1 cellular context compared by ENCODE assay signal in the genomic region with DNA sequence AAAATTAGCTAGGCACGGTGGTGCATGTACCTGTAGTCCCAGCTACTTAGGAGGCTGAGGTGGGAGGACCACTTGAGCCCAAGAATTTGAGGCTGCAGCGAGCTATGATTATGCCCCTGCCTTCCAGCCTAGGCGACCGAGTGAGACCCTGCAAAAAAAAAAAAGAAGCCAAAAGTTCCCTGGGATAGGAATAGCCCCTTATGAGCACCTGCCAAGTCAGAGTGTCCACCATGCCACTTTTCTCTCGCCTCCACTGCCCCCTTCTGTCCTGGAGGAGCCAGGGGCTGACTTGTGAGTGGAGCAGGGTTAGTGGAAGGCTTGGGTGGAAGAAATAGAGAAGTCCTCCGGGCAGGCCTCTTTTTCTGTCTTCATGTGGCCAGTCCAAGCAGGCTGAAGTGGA.
TF ChIP-seq lines count a peak whose summit lies in the region.

No MANE protein-coding gene starts in this region.

TF ChIP-seq in WTC11, 78 proteins besides CTCF, POLR2A, EP300 and RAD21 (continued from another document):
- TF ChIP-seq, protein P1, sequence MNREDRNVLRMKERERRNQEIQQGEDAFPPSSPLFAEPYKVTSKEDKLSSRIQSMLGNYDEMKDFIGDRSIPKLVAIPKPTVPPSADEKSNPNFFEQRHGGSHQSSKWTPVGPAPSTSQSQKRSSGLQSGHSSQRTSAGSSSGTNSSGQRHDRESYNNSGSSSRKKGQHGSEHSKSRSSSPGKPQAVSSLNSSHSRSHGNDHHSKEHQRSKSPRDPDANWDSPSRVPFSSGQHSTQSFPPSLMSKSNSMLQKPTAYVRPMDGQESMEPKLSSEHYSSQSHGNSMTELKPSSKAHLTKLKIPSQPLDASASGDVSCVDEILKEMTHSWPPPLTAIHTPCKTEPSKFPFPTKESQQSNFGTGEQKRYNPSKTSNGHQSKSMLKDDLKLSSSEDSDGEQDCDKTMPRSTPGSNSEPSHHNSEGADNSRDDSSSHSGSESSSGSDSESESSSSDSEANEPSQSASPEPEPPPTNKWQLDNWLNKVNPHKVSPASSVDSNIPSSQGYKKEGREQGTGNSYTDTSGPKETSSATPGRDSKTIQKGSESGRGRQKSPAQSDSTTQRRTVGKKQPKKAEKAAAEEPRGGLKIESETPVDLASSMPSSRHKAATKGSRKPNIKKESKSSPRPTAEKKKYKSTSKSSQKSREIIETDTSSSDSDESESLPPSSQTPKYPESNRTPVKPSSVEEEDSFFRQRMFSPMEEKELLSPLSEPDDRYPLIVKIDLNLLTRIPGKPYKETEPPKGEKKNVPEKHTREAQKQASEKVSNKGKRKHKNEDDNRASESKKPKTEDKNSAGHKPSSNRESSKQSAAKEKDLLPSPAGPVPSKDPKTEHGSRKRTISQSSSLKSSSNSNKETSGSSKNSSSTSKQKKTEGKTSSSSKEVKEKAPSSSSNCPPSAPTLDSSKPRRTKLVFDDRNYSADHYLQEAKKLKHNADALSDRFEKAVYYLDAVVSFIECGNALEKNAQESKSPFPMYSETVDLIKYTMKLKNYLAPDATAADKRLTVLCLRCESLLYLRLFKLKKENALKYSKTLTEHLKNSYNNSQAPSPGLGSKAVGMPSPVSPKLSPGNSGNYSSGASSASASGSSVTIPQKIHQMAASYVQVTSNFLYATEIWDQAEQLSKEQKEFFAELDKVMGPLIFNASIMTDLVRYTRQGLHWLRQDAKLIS (CRISPR knock-in tag; IDR thresholded peaks at IDR 0.05; ENCODE audit: borderline replicate concordance), result no peak
- TF ChIP-seq GRHL2 (CRISPR knock-in tag; IDR thresholded peaks at IDR 0.05; ENCODE audit: insufficient replicate concordance, severe bottlenecking) (no peak), JUN (CRISPR knock-in tag; IDR thresholded peaks at IDR 0.05) (no peak), TEAD4 (CRISPR knock-in tag; IDR thresholded peaks at IDR 0.05) (no peak), NFE2L1 (CRISPR knock-in tag; IDR thresholded peaks at IDR 0.05) (no peak), SMAD3 (CRISPR knock-in tag; IDR thresholded peaks at IDR 0.05; ENCODE audit: borderline replicate concordance) (no peak)
- TF ChIP-seq, protein P2, sequence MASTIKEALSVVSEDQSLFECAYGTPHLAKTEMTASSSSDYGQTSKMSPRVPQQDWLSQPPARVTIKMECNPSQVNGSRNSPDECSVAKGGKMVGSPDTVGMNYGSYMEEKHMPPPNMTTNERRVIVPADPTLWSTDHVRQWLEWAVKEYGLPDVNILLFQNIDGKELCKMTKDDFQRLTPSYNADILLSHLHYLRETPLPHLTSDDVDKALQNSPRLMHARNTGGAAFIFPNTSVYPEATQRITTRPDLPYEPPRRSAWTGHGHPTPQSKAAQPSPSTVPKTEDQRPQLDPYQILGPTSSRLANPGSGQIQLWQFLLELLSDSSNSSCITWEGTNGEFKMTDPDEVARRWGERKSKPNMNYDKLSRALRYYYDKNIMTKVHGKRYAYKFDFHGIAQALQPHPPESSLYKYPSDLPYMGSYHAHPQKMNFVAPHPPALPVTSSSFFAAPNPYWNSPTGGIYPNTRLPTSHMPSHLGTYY (CRISPR knock-in tag; IDR thresholded peaks at IDR 0.05), result no peak
- TF ChIP-seq, protein P3, sequence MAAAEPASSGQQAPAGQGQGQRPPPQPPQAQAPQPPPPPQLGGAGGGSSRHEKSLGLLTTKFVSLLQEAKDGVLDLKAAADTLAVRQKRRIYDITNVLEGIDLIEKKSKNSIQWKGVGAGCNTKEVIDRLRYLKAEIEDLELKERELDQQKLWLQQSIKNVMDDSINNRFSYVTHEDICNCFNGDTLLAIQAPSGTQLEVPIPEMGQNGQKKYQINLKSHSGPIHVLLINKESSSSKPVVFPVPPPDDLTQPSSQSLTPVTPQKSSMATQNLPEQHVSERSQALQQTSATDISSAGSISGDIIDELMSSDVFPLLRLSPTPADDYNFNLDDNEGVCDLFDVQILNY (CRISPR knock-in tag; IDR thresholded peaks at IDR 0.05), result no peak
- TF ChIP-seq, protein P4, sequence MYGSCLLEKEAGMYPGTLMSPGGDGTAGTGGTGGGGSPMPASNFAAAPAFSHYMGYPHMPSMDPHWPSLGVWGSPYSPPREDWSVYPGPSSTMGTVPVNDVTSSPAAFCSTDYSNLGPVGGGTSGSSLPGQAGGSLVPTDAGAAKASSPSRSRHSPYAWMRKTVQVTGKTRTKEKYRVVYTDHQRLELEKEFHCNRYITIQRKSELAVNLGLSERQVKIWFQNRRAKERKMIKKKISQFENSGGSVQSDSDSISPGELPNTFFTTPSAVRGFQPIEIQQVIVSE (CRISPR knock-in tag; IDR thresholded peaks at IDR 0.05; ENCODE audit: borderline replicate concordance), result no peak
